ENCODE assay signal across 12 cellular contexts in genomic region chr9:15426019-15426418, GRCh38. TPM values are rescaled to one million over a fixed set of nuclear protein-coding genes. Genes with fewer than 3 reads are reported as not detected.
DNase-seq lines count a peak whose midpoint lies in the region; ATAC-seq, FAIRE-seq and TF ChIP-seq lines count a peak whose summit lies in the region.
"Had no signal": no experiment of that assay in that cellular context is flagged by ENCODE, and none has a peak within 500 bp of the region (broad histone marks: within the 10 kb centered on the region; RNA-seq: fewer than 3 reads in every experiment).

No MANE protein-coding gene starts in this region.

- no peak overlapping the region for H2BK120ac ChIP-seq in IMR-90 (ENCODE audit: low read depth, low read length)

- dilution Hi-C loops in IMR-90 (cut with HindIII; ENCODE audit: low sequenced_read_pairs, unreplicated experiment): no loop called here

- intact Hi-C loops in IMR-90 (cut with micrococcal nuclease): no loop called here

- H3K23ac ChIP-seq in IMR-90 (ENCODE audit: low read depth, low read length): 0 out of 2 replicates have a peak overlapping the region, but pooled peaks have one; percentile 83

- no peak for TF ChIP-seq POLR2A in IMR-90 (IDR thresholded peaks at IDR 0.05; ENCODE audit: low read depth, low read length)

- no peak overlapping the region for H3K9ac ChIP-seq in IMR-90 (ENCODE audit: low read depth, low read length)

- H4K91ac ChIP-seq in IMR-90 (ENCODE audit: insufficient read depth, low read depth, low read length): no peak overlapping the region

- peaks cover 17 to 55% of the 10 kb centered on the region in 2 experiments for H3K79me1 ChIP-seq in IMR-90 (ENCODE audit: low read depth in 1 of 2, low read length in 2 of 2)

- peaks cover 5% of the 10 kb centered on the region for H3K4me1 ChIP-seq in IMR-90 (ENCODE audit: control insufficient read depth, insufficient read depth, low read length)
- peaks cover 4 to 10% of the 10 kb centered on the region in 2 donors for H3K4me1 ChIP-seq in small intestine (ENCODE audit: control insufficient read depth in 2 of 2, insufficient read depth in 1 of 2, low read depth in 1 of 2, low read length in 1 of 2)

- no peak for FAIRE-seq in small intestine (lab: Jason Lieb, UNC)
- FAIRE-seq: A549, colon had no signal

- no peak for TF ChIP-seq CTCF in IMR-90 (conservative IDR thresholded peaks at IDR 0.05; ENCODE audit: low read depth, low read length)

- DNase-seq in activated naive CD4-positive, alpha-beta T cell treated with Interleukin-2 at 50 U/mL for 16 hours: no peak
- no peak for DNase-seq in IMR-90
- DNase-seq in small intestine: peak; percentile 77
- DNase-seq in dermis blood vessel endothelial cell: no peak
- no peak for DNase-seq in activated CD8-positive, alpha-beta memory T cell treated with anti-CD3 and anti-CD28 coated beads, Interleukin-2, amount 50 U/mL, for 4 hours
- no peak for DNase-seq in iPS-NIHi11 (ENCODE audit: low spot score)
- DNase-seq: activated CD4-positive, alpha-beta T cell treated with anti-CD3 and anti-CD28 coated beads, Interleukin-2, amount 50 U/mL, for 48 hours had no signal

- no peak overlapping the region for H2AK9ac ChIP-seq in IMR-90 (replicated peaks; ENCODE audit: low read depth, low read length, poor library complexity)

- peak overlapping the region; percentile 83 for H3K27ac Mint-ChIP-seq in activated naive CD4-positive, alpha-beta T cell treated with anti-CD3 and anti-CD28 coated beads, Interleukin-2, amount 50 U/mL, for 24 hours

- no peaks in the 10 kb centered on the region for H3K9me3 Mint-ChIP-seq in activated naive CD4-positive, alpha-beta T cell treated with anti-CD3 and anti-CD28 coated beads, Interleukin-2, amount 50 U/mL, for 24 hours

- H3K18ac ChIP-seq in IMR-90 (ENCODE audit: low read depth, low read length): no peak overlapping the region

- peaks cover 32% of the 10 kb centered on the region for H4K20me1 ChIP-seq in IMR-90 (ENCODE audit: insufficient read depth, low read length)

- H3K36me3 ChIP-seq in IMR-90 (ENCODE audit: control insufficient read depth, insufficient read depth, low read length): peaks cover 18% of the 10 kb centered on the region
- peaks cover 0 to 2% of the 10 kb centered on the region in 2 donors for H3K36me3 ChIP-seq in small intestine (ENCODE audit: control insufficient read depth in 2 of 2, insufficient read depth in 2 of 2, low read length in 2 of 2)

- no peak overlapping the region for H2BK5ac ChIP-seq in IMR-90 (ENCODE audit: low read depth, low read length, poor library complexity, severe bottlenecking)

- in situ Hi-C loops in IMR-90 (cut with MboI; ENCODE audit: low sequenced_read_pairs): no loop called here

- POLR2A ChIA-PET in IMR-90 (lab: Charles Lee; ENCODE audit: unreplicated experiment): interaction anchor here (0.6 kb wide), 1 partner anchor 184 kb away, joined by 5 read pairs; no protein-coding TSS in a partner anchor

- peaks cover 80% of the 10 kb centered on the region for H3K4me1 Mint-ChIP-seq in activated naive CD4-positive, alpha-beta T cell treated with anti-CD3 and anti-CD28 coated beads, Interleukin-2, amount 50 U/mL, for 24 hours

- no peak overlapping the region for H2BK15ac ChIP-seq in IMR-90 (ENCODE audit: low read depth, low read length)

- no peak overlapping the region for H3K4me3 Mint-ChIP-seq in activated naive CD4-positive, alpha-beta T cell treated with anti-CD3 and anti-CD28 coated beads, Interleukin-2, amount 50 U/mL, for 24 hours

- no peak overlapping the region for H3K14ac ChIP-seq in IMR-90 (replicated peaks; ENCODE audit: low read depth, low read length)

- H2AK5ac ChIP-seq in IMR-90 (ENCODE audit: low read depth, low read length): no peak overlapping the region

- H3K27me3 ChIP-seq in IMR-90 (ENCODE audit: control insufficient read depth, insufficient read depth, low read length) (no peaks in the 10 kb centered on the region), small intestine (ENCODE audit: control insufficient read depth in 2 of 2, insufficient read depth in 2 of 2, low read length in 2 of 2) (no peaks in the 10 kb centered on the region)
- H3K27me3 ChIP-seq: Peyer's patch had no signal

- H3K9me3 ChIP-seq in IMR-90 (ENCODE audit: control insufficient read depth, insufficient read depth, low read length) (no peaks in the 10 kb centered on the region), small intestine (ENCODE audit: control insufficient read depth, low read depth) (no peaks in the 10 kb centered on the region)
- H3K9me3 ChIP-seq: A549, Peyer's patch had no signal

- ATAC-seq in HG02588 (IDR thresholded peaks at IDR 0.05; ENCODE audit: unreplicated experiment) (peak; percentile 31), IMR-90 (ENCODE audit: low read depth) (no peak)
- ATAC-seq: A549 had no signal

- no peak overlapping the region for H2BK20ac ChIP-seq in IMR-90 (ENCODE audit: low read depth, low read length)

- H3K9me1 ChIP-seq in IMR-90 (ENCODE audit: insufficient read depth, low read length): peaks cover 17% of the 10 kb centered on the region

- no peaks in the 10 kb centered on the region for H3K27me3 Mint-ChIP-seq in activated naive CD4-positive, alpha-beta T cell treated with anti-CD3 and anti-CD28 coated beads, Interleukin-2, amount 50 U/mL, for 24 hours

- H3K4me2 ChIP-seq in IMR-90 (ENCODE audit: low read depth, low read length): no peak overlapping the region
- H3K4me2 ChIP-seq: A549 had no signal

- H3K27ac ChIP-seq in IMR-90 (ENCODE audit: insufficient read depth, low read length) (no peak overlapping the region), small intestine (ENCODE audit: low read depth in 1 of 2, low read length in 1 of 2) (no peak overlapping the region)
- H3K27ac ChIP-seq: A549 had no signal

- H4K5ac ChIP-seq in IMR-90 (ENCODE audit: low read depth, low read length): no peak overlapping the region

- CTCF ChIA-PET in IMR-90 (lab: Yijun Ruan, JAX): no interaction called here

- no peak for TF ChIP-seq RAD21 in IMR-90 (IDR thresholded peaks at IDR 0.05; ENCODE audit: low read length)

- no peak overlapping the region for H2AFZ ChIP-seq in IMR-90 (replicated peaks; ENCODE audit: low read length, poor library complexity)

- H3K36me3 Mint-ChIP-seq in activated naive CD4-positive, alpha-beta T cell treated with anti-CD3 and anti-CD28 coated beads, Interleukin-2, amount 50 U/mL, for 24 hours: peaks cover 13% of the 10 kb centered on the region

- H4K8ac ChIP-seq in IMR-90 (ENCODE audit: low read depth in 2 of 2, low read length in 2 of 2): no peak overlapping the region; a peak in 1 of 4 replicates

- H3K4ac ChIP-seq in IMR-90 (ENCODE audit: low read depth, low read length): no peak overlapping the region

- no TSS peak for BruUV-seq in IMR-90 (replicated peaks; lab: Mats Ljungman, UMichigan)

- H3K4me3 ChIP-seq in IMR-90 (ENCODE audit: insufficient read depth, low read depth, low read length) (no peak overlapping the region), small intestine (ENCODE audit: low read depth in 1 of 2, low read length in 2 of 2) (no peak overlapping the region)
- H3K4me3 ChIP-seq: A549, Peyer's patch had no signal

- WGBS in IMR-90 (ENCODE audit: extremely low coverage in 2 of 2, insufficient read length in 1 of 2), 2 experiments: 94% methylated on average over 5 of the region's 8 CpGs; no CpG with 5 or more reads in 1 of the 2 experiments
- 54 to 70% (median 55%) methylated on average over 8 of the region's 8 CpGs for WGBS in small intestine, 3 donors

- no peak overlapping the region for H3K56ac ChIP-seq in IMR-90 (ENCODE audit: extremely low read depth, insufficient read depth, low read length)

TF ChIP-seq in IMR-90, 13 proteins besides CTCF, POLR2A, EP300 and RAD21:
- TF ChIP-seq NFE2L2 (IDR thresholded peaks at IDR 0.05; ENCODE audit: low read depth, low read length) (no peak), MXI1 (IDR thresholded peaks at IDR 0.05; ENCODE audit: borderline replicate concordance, low read depth, low read length) (no peak), CHD1 (IDR thresholded peaks at IDR 0.05; ENCODE audit: low read depth, low read length) (no peak), FOS (IDR thresholded peaks at IDR 0.05; ENCODE audit: low read depth, low read length) (no peak), CEBPB (IDR thresholded peaks at IDR 0.05; ENCODE audit: low read depth, low read length) (no peak), MAFK (IDR thresholded peaks at IDR 0.05; ENCODE audit: low read depth, low read length) (no peak), RCOR1 (IDR thresholded peaks at IDR 0.05; ENCODE audit: insufficient replicate concordance, low read length) (no peak), BHLHE40 (IDR thresholded peaks at IDR 0.05; ENCODE audit: low read depth, low read length) (no peak), MAZ (IDR thresholded peaks at IDR 0.05; ENCODE audit: borderline replicate concordance, low read depth, low read length) (no peak)

RNA-seq across cellular contexts. Expression of gene SNAPC3, which starts 3.3 kb away (rescaled TPM):
- total RNA-seq in IMR-90 (2012; rRNA removed) (31.0 and 40.0 TPM in 2 replicates), dermis blood vessel endothelial cell (45.3 and 47.0 TPM in 2 replicates)
- polyA plus RNA-seq in IMR-90 (2012; rRNA removed) (19.3 and 22.0 TPM in 2 replicates), small intestine (10 to 100 TPM in 2 of 3 donors, 1 to 10 TPM in 1; 7.6 to 14.1 (median 13.3) TPM)
- polyA plus RNA-seq in IMR-90 (2012; cell fraction: cytosol; rRNA removed): 21.0 and 52.9 TPM in 2 replicates
- polyA plus RNA-seq in IMR-90 (2012; cell fraction: nucleus; rRNA removed; ENCODE audit: low replicate concordance): 23.5 and 27.5 TPM in 2 replicates
